ENCODE assay signal across 1 cellular context in the genomic region with DNA sequence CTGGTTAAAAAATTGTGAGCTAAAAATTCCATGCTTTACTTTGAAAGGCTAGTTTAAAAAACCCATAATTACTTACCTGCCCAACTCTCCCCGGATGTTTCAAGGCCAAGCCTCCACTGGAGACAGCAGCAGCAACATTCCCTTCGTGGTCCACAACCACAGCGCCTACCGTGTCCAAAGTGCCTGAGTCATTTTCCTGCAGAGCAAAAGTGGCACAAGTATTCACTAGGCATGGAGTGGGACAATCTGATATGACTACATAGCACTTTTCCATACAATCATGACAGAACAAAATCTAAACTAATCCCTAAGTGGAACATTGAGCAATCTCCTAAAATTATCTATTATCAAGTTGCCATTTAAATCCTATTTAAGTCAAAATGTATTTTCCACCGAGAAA.
TF ChIP-seq lines count a peak whose summit lies in the region.

No MANE protein-coding gene starts in this region.

TF ChIP-seq in IMR-90, 13 proteins besides CTCF, POLR2A, EP300 and RAD21:
- no peak for TF ChIP-seq FOS (IDR thresholded peaks at IDR 0.05; ENCODE audit: low read depth, low read length)
- peak; percentile 22; the same call in 1 of the 2 replicates for TF ChIP-seq CEBPB (IDR thresholded peaks at IDR 0.05; ENCODE audit: low read depth, low read length)
